ENCODE assay signal across 13 cellular contexts in genomic region chr2:164014068-164014577, GRCh38.
DNase-seq lines count a peak whose midpoint lies in the region; ATAC-seq and TF ChIP-seq lines count a peak whose summit lies in the region.
"Had no signal": no experiment of that assay in that cellular context is flagged by ENCODE, and none has a peak within 500 bp of the region (broad histone marks: within the 10 kb centered on the region; RNA-seq: fewer than 3 reads in every experiment).

No MANE protein-coding gene starts in this region.

- no CpG with 5 or more reads among the region's 8 CpGs for whole genome bisulfite sequencing in H9 (ENCODE audit: extremely low coverage, insufficient read length, low lambda C conversion rate)

- peak overlapping the region; percentile 9 for H2AFZ ChIP-seq in H9 (ENCODE audit: low read length)

- H4K20me1 ChIP-seq in H9 (ENCODE audit: control insufficient read depth, insufficient read depth, insufficient read length): no peaks in the 10 kb centered on the region

- no peaks in the 10 kb centered on the region for H3K23me2 ChIP-seq in H9 (ENCODE audit: insufficient read length, low read depth, low read length, poor library complexity, severe bottlenecking)

- TF ChIP-seq CTCF in H9 (conservative IDR thresholded peaks at IDR 0.05) (no peak), brain (conservative IDR thresholded peaks at IDR 0.05) (no peak), GM10266 (IDR thresholded peaks at IDR 0.05; ENCODE audit: control insufficient read depth, insufficient read depth, low read depth, missing control alignments) (no peak)

- no peak overlapping the region for H3T11ph ChIP-seq in H9 (ENCODE audit: low read length)

- no peak overlapping the region for H2BK15ac ChIP-seq in H9 (ENCODE audit: low read depth, low read length)

- H4K91ac ChIP-seq in H9 (ENCODE audit: insufficient read length, low read depth, low read length): no peak overlapping the region

- no peak overlapping the region for H3K9ac ChIP-seq in H9 (ENCODE audit: extremely low read depth, insufficient read length, low read length)

- H3K36me3 Mint-ChIP-seq in H9 (ENCODE audit: insufficient read depth in 1 of 3, low read depth in 3 of 3) (no peaks in the 10 kb centered on the region), brain (no peaks in the 10 kb centered on the region)
- no peaks in the 10 kb centered on the region for H3K36me3 Mint-ChIP-seq in activated naive CD8-positive, alpha-beta T cell treated with anti-CD3 and anti-CD28 coated beads for 36 hours

- H4K8ac ChIP-seq in H9 (replicated peaks; ENCODE audit: insufficient read length, low read depth, low read length): no peak overlapping the region

- no peak overlapping the region for H4K5ac ChIP-seq in H9 (ENCODE audit: insufficient read length, low read depth, low read length)

- no peak overlapping the region for H2BK12ac ChIP-seq in H9 (ENCODE audit: insufficient read length, low read depth, low read length)

- H3K4ac ChIP-seq in H9 (ENCODE audit: low read depth, low read length): no peak overlapping the region

- H3K27me3 Mint-ChIP-seq in H9 (ENCODE audit: low read depth): no peaks in the 10 kb centered on the region
- H3K27me3 Mint-ChIP-seq in brain: peaks cover 10% of the 10 kb centered on the region
- no peaks in the 10 kb centered on the region for H3K27me3 Mint-ChIP-seq in activated naive CD8-positive, alpha-beta T cell treated with anti-CD3 and anti-CD28 coated beads for 36 hours
- H3K27me3 Mint-ChIP-seq: activated CD4-positive, alpha-beta memory T cell treated with anti-CD3 and anti-CD28 coated beads, Interleukin-2, amount 10 ng/mL, durations not matched to agents 7 days and 5 days had no signal

- H3K4me3 Mint-ChIP-seq in H9 (no peak overlapping the region), brain (peak overlapping the region; percentile 28 to 67 (median 50))
- no peak overlapping the region for H3K4me3 Mint-ChIP-seq in activated naive CD8-positive, alpha-beta T cell treated with anti-CD3 and anti-CD28 coated beads for 36 hours
- H3K4me3 Mint-ChIP-seq: activated CD4-positive, alpha-beta memory T cell treated with anti-CD3 and anti-CD28 coated beads, Interleukin-2, amount 10 ng/mL, durations not matched to agents 7 days and 5 days had no signal

- no peak overlapping the region for H2BK5ac ChIP-seq in H9 (ENCODE audit: insufficient read length, low read length)

- no peaks in the 10 kb centered on the region for H3K27me3 ChIP-seq in H9 (ENCODE audit: insufficient read depth, low read length)
- H3K27me3 ChIP-seq: body of pancreas, pancreas had no signal

- H2BK120ac ChIP-seq in H9 (ENCODE audit: low read depth, low read length, poor library complexity, severe bottlenecking): no peak overlapping the region

- H3K27ac Mint-ChIP-seq in H9 (peak overlapping the region in 2 of 3 experiments; percentile 11 to 76; a peak in 5 of 7 replicates), brain (peak overlapping the region; percentile 13 to 94 (median 72))
- H3K27ac Mint-ChIP-seq in activated naive CD8-positive, alpha-beta T cell treated with anti-CD3 and anti-CD28 coated beads for 36 hours: no peak overlapping the region
- H3K27ac Mint-ChIP-seq: activated CD4-positive, alpha-beta memory T cell treated with anti-CD3 and anti-CD28 coated beads, Interleukin-2, amount 10 ng/mL, durations not matched to agents 7 days and 5 days had no signal

- H3K56ac ChIP-seq in H9 (ENCODE audit: insufficient read length, low read depth, low read length): no peak overlapping the region

- H3K18ac ChIP-seq in H9 (ENCODE audit: insufficient read length, low read depth, low read length): no peak overlapping the region

- H3K23ac ChIP-seq in H9 (ENCODE audit: insufficient read length, low read depth, low read length): no peak overlapping the region

- H3K9me3 ChIP-seq in H9 (ENCODE audit: control insufficient read depth, low read depth, low read length): no peaks in the 10 kb centered on the region
- H3K9me3 ChIP-seq: body of pancreas, pancreas had no signal

- H3K4me1 Mint-ChIP-seq in H9: peaks cover 13 to 16% of the 10 kb centered on the region in 2 experiments
- peaks cover 58% of the 10 kb centered on the region for H3K4me1 Mint-ChIP-seq in brain
- no peaks in the 10 kb centered on the region for H3K4me1 Mint-ChIP-seq in activated naive CD8-positive, alpha-beta T cell treated with anti-CD3 and anti-CD28 coated beads for 36 hours
- H3K4me1 Mint-ChIP-seq: activated CD4-positive, alpha-beta memory T cell treated with anti-CD3 and anti-CD28 coated beads, Interleukin-2, amount 10 ng/mL, durations not matched to agents 7 days and 5 days had no signal

- H3K9me3 Mint-ChIP-seq in H9 (no peaks in the 10 kb centered on the region), brain (no peaks in the 10 kb centered on the region)
- peaks cover 2% of the 10 kb centered on the region for H3K9me3 Mint-ChIP-seq in activated naive CD8-positive, alpha-beta T cell treated with anti-CD3 and anti-CD28 coated beads for 36 hours

- no peaks in the 10 kb centered on the region; the same call in 1 of the 2 replicates for H3K4me1 ChIP-seq in H9 (ENCODE audit: insufficient read depth, low read length)
- H3K4me1 ChIP-seq: body of pancreas, pancreas had no signal

- H3K79me1 ChIP-seq in H9 (ENCODE audit: insufficient read depth, low read depth, low read length, poor library complexity, severe bottlenecking): no peaks in the 10 kb centered on the region

- H3K79me2 ChIP-seq in H9 (ENCODE audit: insufficient read depth, low read length): no peaks in the 10 kb centered on the region

- no peak overlapping the region for H2AK5ac ChIP-seq in H9 (ENCODE audit: insufficient read length, low read length)

- no peak overlapping the region for H2BK20ac ChIP-seq in H9 (ENCODE audit: low read depth, low read length, poor library complexity, severe bottlenecking)

- no peak overlapping the region for H3K14ac ChIP-seq in H9 (ENCODE audit: insufficient read depth, low read length)

- no peak overlapping the region for H3K4me2 ChIP-seq in H9 (ENCODE audit: insufficient read depth, insufficient read length, low read length)

- ATAC-seq in GM21786 (IDR thresholded peaks at IDR 0.05; ENCODE audit: unreplicated experiment): no peak
- ATAC-seq: body of pancreas, HCT116 had no signal

- DNase-seq in H9 (no peak), iPS-NIHi11 (ENCODE audit: low spot score) (peak; percentile 11), retina (peak; percentile 71), GM10266 (ENCODE audit: extremely low spot score) (no peak)
- no peak for DNase-seq in stimulated activated CD4-positive, alpha-beta T cell treated with anti-CD3 and anti-CD28 coated beads, Interleukin-1b, Interleukin-23, amount 100 ng/mL, for 48 hours
- no peak for DNase-seq in activated naive CD8-positive, alpha-beta T cell treated with anti-CD3 and anti-CD28 coated beads for 36 hours
- DNase-seq: activated CD4-positive, alpha-beta memory T cell treated with anti-CD3 and anti-CD28 coated beads, Interleukin-2, amount 10 ng/mL, durations not matched to agents 7 days and 5 days; body of pancreas; NCI-H187; pancreas had no signal

- no peak overlapping the region for H3K27ac ChIP-seq in H9 (ENCODE audit: insufficient read length, low read depth, low read length)
- H3K27ac ChIP-seq: body of pancreas, pancreas had no signal

Comparison
In these comparisons a context has a peak if more than half of its experiments do, and no peak if none do; other contexts are left out.
1. DNase-seq: peak in iPS-NIHi11 (single experiment) and retina (single experiment); none in H9 (single experiment), stimulated activated CD4-positive, alpha-beta T cell treated with anti-CD3 and anti-CD28 coated beads, Interleukin-1b, Interleukin-23, amount 100 ng/mL, for 48 hours (single experiment), GM10266 (single experiment) and activated naive CD8-positive, alpha-beta T cell treated with anti-CD3 and anti-CD28 coated beads for 36 hours (single experiment).
2. H3K4me3 Mint-ChIP-seq: peak in brain (5 of 5); none in H9 (0 of 2) and activated naive CD8-positive, alpha-beta T cell treated with anti-CD3 and anti-CD28 coated beads for 36 hours (single experiment).